Comparison of ENCODE assay signal across 1 cellular context in the genomic region with DNA sequence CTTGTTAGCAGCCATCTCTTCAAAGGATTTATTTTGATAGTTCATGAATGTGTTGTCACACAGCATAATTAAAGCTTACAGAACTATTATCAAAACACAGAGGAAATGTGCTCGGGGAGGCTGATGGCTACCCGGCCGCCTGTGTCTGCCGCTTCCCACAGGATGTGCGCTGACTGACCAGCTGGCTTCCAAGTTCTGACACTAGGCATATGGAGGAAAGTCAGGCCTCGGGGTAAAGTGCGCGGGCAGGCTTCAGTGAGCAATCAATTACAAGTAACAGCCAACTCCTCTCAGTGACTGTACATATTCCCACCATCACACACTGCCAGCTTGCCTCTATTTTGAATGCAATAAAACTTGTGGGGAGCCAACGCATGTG.
A peak's percentile ranks its signal among the peaks of the same experiment; 100 is the strongest.
TF ChIP-seq lines count a peak whose summit lies in the region.

No MANE protein-coding gene starts in this region.

TF ChIP-seq in SK-N-SH, 30 proteins besides CTCF, POLR2A, EP300 and RAD21 (continued from another document):
- no peak for TF ChIP-seq RFX5 (IDR thresholded peaks at IDR 0.05; ENCODE audit: low read length)
- peak; percentile 78 for TF ChIP-seq FOXJ3 (CRISPR knock-in tag; IDR thresholded peaks at IDR 0.05)
- TF ChIP-seq MXI1 (IDR thresholded peaks at IDR 0.05; ENCODE audit: low read depth, low read length): peak; percentile 77
- no peak for TF ChIP-seq TEAD4 (IDR thresholded peaks at IDR 0.05; ENCODE audit: borderline replicate concordance, insufficient read depth)
- TF ChIP-seq, protein P1, sequence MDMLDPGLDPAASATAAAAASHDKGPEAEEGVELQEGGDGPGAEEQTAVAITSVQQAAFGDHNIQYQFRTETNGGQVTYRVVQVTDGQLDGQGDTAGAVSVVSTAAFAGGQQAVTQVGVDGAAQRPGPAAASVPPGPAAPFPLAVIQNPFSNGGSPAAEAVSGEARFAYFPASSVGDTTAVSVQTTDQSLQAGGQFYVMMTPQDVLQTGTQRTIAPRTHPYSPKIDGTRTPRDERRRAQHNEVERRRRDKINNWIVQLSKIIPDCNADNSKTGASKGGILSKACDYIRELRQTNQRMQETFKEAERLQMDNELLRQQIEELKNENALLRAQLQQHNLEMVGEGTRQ (IDR thresholded peaks at IDR 0.05; ENCODE audit: borderline replicate concordance, low read depth, low read length): no peak
- TF ChIP-seq JUND (IDR thresholded peaks at IDR 0.05): no peak
- no peak for TF ChIP-seq EZH2phosphoT487 (IDR thresholded peaks at IDR 0.05; ENCODE audit: borderline replicate concordance, low read depth)
- no peak for TF ChIP-seq YY1 (IDR thresholded peaks at IDR 0.05; ENCODE audit: low read depth)
- no peak for TF ChIP-seq FOXM1 (IDR thresholded peaks at IDR 0.05; ENCODE audit: low read depth)
TF ChIP-seq in SK-N-SH: peak in this region for 8.
